Comparison of ENCODE assay signal across 19 cellular contexts in genomic region chr2:105962221-105962620, GRCh38.
A peak's percentile ranks its signal among the peaks of the same experiment; 100 is the strongest.
DNase-seq lines count a peak whose midpoint lies in the region; ATAC-seq, FAIRE-seq and TF ChIP-seq lines count a peak whose summit lies in the region.
"Had no signal": no experiment of that assay in that cellular context is flagged by ENCODE, and none has a peak within 500 bp of the region (broad histone marks: within the 10 kb centered on the region; RNA-seq: fewer than 3 reads in every experiment).

No MANE protein-coding gene starts in this region.

- H2AK5ac ChIP-seq in H1 (ENCODE audit: low read depth, low read length) (no peak overlapping the region), mesendoderm (ENCODE audit: low read length) (no peak overlapping the region)

- H3K9me3 ChIP-seq in HUES64 (ENCODE audit: insufficient read depth, low read depth, low read length) (peaks cover 4% of the 10 kb centered on the region; the same call in 1 of the 2 replicates), H1 (ENCODE audit: insufficient read depth in 2 of 2, low read depth in 1 of 2, low read length in 1 of 2) (peaks cover 0 to 7% of the 10 kb centered on the region in 2 experiments; a peak in 1 of 4 replicates)
- H3K9me3 ChIP-seq: BE2C had no signal

- no peaks in the 10 kb centered on the region; the same call in 1 of the 2 replicates for H3K23me2 ChIP-seq in H1 (ENCODE audit: low read depth, low read length)

- H3K36me3 ChIP-seq in GM23338 (ENCODE audit: insufficient read depth) (peaks cover 4% of the 10 kb centered on the region; the same call in 1 of the 2 replicates), HUES64 (ENCODE audit: insufficient read depth, low read length) (no peaks in the 10 kb centered on the region), H1 (ENCODE audit: control insufficient read depth in 2 of 4, insufficient read depth in 4 of 4, low read length in 3 of 4) (no peaks in the 10 kb centered on the region), mesendoderm (ENCODE audit: control insufficient read depth, insufficient read depth, low read length) (no peaks in the 10 kb centered on the region)
- H3K36me3 ChIP-seq: BE2C had no signal

- H3K4me3 Mint-ChIP-seq in GM23338, result no peak overlapping the region
- H3K4me3 Mint-ChIP-seq: CD4-positive, alpha-beta memory T cell; HFFc6 had no signal

- H3K36me3 Mint-ChIP-seq in GM23338 (ENCODE audit: low read depth), result peaks cover 9% of the 10 kb centered on the region; the same call in 2 of the 3 replicates
- H3K36me3 Mint-ChIP-seq: CD4-positive, alpha-beta memory T cell had no signal

- no peak overlapping the region for H3K18ac ChIP-seq in H1 (ENCODE audit: extremely low read depth, low read length)
- H3K18ac ChIP-seq in mesendoderm (ENCODE audit: low read length), result peak overlapping the region; percentile 54

- H2BK15ac ChIP-seq in H1 (ENCODE audit: low read length), result no peak overlapping the region
- no peak overlapping the region for H2BK15ac ChIP-seq in mesendoderm (replicated peaks; ENCODE audit: low read depth)

- peaks cover 17% of the 10 kb centered on the region for H3K9me3 Mint-ChIP-seq in GM23338
- H3K9me3 Mint-ChIP-seq: HFFc6 had no signal

- peak; percentile 18; the same call in 2 of the 3 replicates for ATAC-seq in GM23338

- POLR2A ChIA-PET in H1 (lab: Charles Lee; ENCODE audit: partially characterized antibody), result interaction anchor here (1.2 kb wide), 1 partner anchor 10 kb away, joined by 3 read pairs; no protein-coding TSS in a partner anchor

- H3K56ac ChIP-seq in H1 (replicated peaks; ENCODE audit: insufficient read length, low read depth, low read length) (no peak overlapping the region), mesendoderm (ENCODE audit: low read length) (no peak overlapping the region)

- H3K4me3 ChIP-seq in GM23338, result no peak overlapping the region
- H3K4me3 ChIP-seq in HUES64 (ENCODE audit: low read length), result no peak overlapping the region
- peak overlapping the region in 1 of 4 experiments; percentile 31; a peak in 1 of 8 replicates for H3K4me3 ChIP-seq in H1 (ENCODE audit: extremely low read depth in 1 of 4, insufficient read depth in 2 of 4, low read depth in 3 of 4, low read length in 4 of 4)
- H3K4me3 ChIP-seq in mesendoderm (ENCODE audit: low read length), result no peak overlapping the region

- no peak overlapping the region for H2BK20ac ChIP-seq in H1 (ENCODE audit: low read length)

- TF ChIP-seq EP300 in H1 (IDR thresholded peaks at IDR 0.05; ENCODE audit: borderline replicate concordance in 1 of 2, low read depth in 2 of 2, low read length in 2 of 2), result no peak

- no peaks in the 10 kb centered on the region; the same call in none of the 2 replicates for H3K4me1 ChIP-seq in GM23338 (ENCODE audit: insufficient read depth)
- peaks cover 12% of the 10 kb centered on the region for H3K4me1 ChIP-seq in HUES64 (ENCODE audit: insufficient read depth, low read length)
- H3K4me1 ChIP-seq in H1 (replicated peaks in 1 of 4; ENCODE audit: control insufficient read depth in 3 of 4, insufficient read depth in 4 of 4, low read length in 3 of 4), result peaks cover 6 to 18% (median 14%) of the 10 kb centered on the region in 4 experiments
- H3K4me1 ChIP-seq in mesendoderm (ENCODE audit: control insufficient read depth, low read depth, low read length), result peaks cover 2% of the 10 kb centered on the region
- H3K4me1 ChIP-seq: BE2C had no signal

- peaks cover 18% of the 10 kb centered on the region for H3K27me3 Mint-ChIP-seq in GM23338 (ENCODE audit: insufficient read depth, low read depth, poor library complexity)
- H3K27me3 Mint-ChIP-seq: CD4-positive, alpha-beta memory T cell had no signal

- H2BK12ac ChIP-seq in H1 (ENCODE audit: low read depth, low read length), result peak overlapping the region; percentile 64

- H3K27ac Mint-ChIP-seq in GM23338, result no peak overlapping the region
- H3K27ac Mint-ChIP-seq: HFFc6 had no signal

- no peak overlapping the region for H4K5ac ChIP-seq in H1 (ENCODE audit: insufficient read length, low read depth, low read length)
- no peak overlapping the region for H4K5ac ChIP-seq in mesendoderm (ENCODE audit: low read length)

- H4K20me1 ChIP-seq in GM23338 (replicated peaks; ENCODE audit: insufficient read depth) (no peaks in the 10 kb centered on the region), H1 (replicated peaks in 1 of 2; ENCODE audit: control insufficient read depth in 1 of 2, insufficient read depth in 2 of 2, low read length in 2 of 2) (no peaks in the 10 kb centered on the region)

- peaks cover 7% of the 10 kb centered on the region; the same call in 1 of the 2 replicates for H3K9me2 ChIP-seq in GM23338 (ENCODE audit: insufficient read depth)

- H3K79me2 ChIP-seq in GM23338 (replicated peaks; ENCODE audit: insufficient read depth), result no peaks in the 10 kb centered on the region
- H3K79me2 ChIP-seq in H1 (ENCODE audit: control insufficient read depth in 1 of 2, insufficient read depth in 2 of 2, low read length in 2 of 2), result no peaks in the 10 kb centered on the region
- H3K79me2 ChIP-seq in mesendoderm (ENCODE audit: control insufficient read depth, insufficient read depth, low read length), result no peaks in the 10 kb centered on the region

- no peak overlapping the region for H4K8ac ChIP-seq in H1 (ENCODE audit: extremely low read depth, insufficient read depth, low read length)
- no peak overlapping the region for H4K8ac ChIP-seq in mesendoderm (ENCODE audit: low read depth, low read length)

- DNase-seq in GM23338 (ENCODE audit: low spot score) (no peak), H1 (ENCODE audit: low read depth in 1 of 2, low spot score in 2 of 2) (no peak), mesendoderm (no peak), caudate nucleus (lab: John Stamatoyannopoulos, UW) (no peak), DMS153 (lab: John Stamatoyannopoulos, UW) (no peak), NCI-H82 (lab: John Stamatoyannopoulos, UW) (no peak)
- DNase-seq in activated CD8-positive, alpha-beta memory T cell treated with anti-CD3 and anti-CD28 coated beads, Interleukin-2, amount 50 U/mL, for 4 hours, result no peak
- DNase-seq: BE2C; CD4-positive, alpha-beta memory T cell; DMS79 treated with DMSO at 0.1 percent for 48 hours; EL; GOT3; HCEC 1CT; HFFc6 had no signal

- no peak for TF ChIP-seq CTCF in GM23338 (conservative IDR thresholded peaks at IDR 0.05; ENCODE audit: low read depth in 2 of 2)
- TF ChIP-seq CTCF in H1 (IDR thresholded peaks at IDR 0.05; ENCODE audit: control extremely low read depth in 1 of 3, insufficient read depth in 1 of 3, low read depth in 1 of 3, low read length in 3 of 3), result no peak

- H2BK120ac ChIP-seq in H1 (replicated peaks; ENCODE audit: low read depth, low read length) (no peak overlapping the region), mesendoderm (ENCODE audit: low read depth, low read length) (no peak overlapping the region)

- H3F3A ChIP-seq in GM23338 (replicated peaks; ENCODE audit: low read depth), result no peaks in the 10 kb centered on the region

- no peak for TF ChIP-seq RAD21 in H1 (IDR thresholded peaks at IDR 0.05 in 1 of 2, conservative IDR thresholded peaks at IDR 0.05 in 1 of 2; ENCODE audit: low read depth in 2 of 2, low read length in 2 of 2)

- H3K23ac ChIP-seq in H1 (ENCODE audit: insufficient read length), result no peak overlapping the region
- H3K23ac ChIP-seq in mesendoderm (ENCODE audit: low read length), result no peak overlapping the region

- 91% methylated on average over 6 of the region's 6 CpGs for WGBS in HUES64
- 83% methylated on average over 6 of the region's 6 CpGs; no CpG with 5 or more reads in 1 of the 2 experiments for WGBS in H1 (ENCODE audit: extremely low coverage in 1 of 2, insufficient coverage in 1 of 2, insufficient read length in 1 of 2, insufficient replicate concordance in 2 of 2, low coverage in 1 of 2, low lambda C conversion rate in 2 of 2, missing lambda C conversion rate in 1 of 2), 2 experiments
- no CpG with 5 or more reads among the region's 6 CpGs for WGBS in mesendoderm (ENCODE audit: extremely low coverage, insufficient coverage, low lambda C conversion rate)

- H3K14ac ChIP-seq in H1 (ENCODE audit: insufficient read length), result no peak overlapping the region

- FAIRE-seq in H1 (lab: Jason Lieb, UNC), result no peak
- FAIRE-seq: A204.1, G401.6, GM12891 had no signal

- H3K9ac ChIP-seq in HUES64 (ENCODE audit: low read depth, low read length), result no peak overlapping the region
- peak overlapping the region in 1 of 4 experiments; percentile 40; a peak in 2 of 7 replicates for H3K9ac ChIP-seq in H1 (replicated peaks in 1 of 4; ENCODE audit: extremely low read depth in 1 of 4, low read depth in 3 of 4, low read length in 3 of 4)
- H3K9ac ChIP-seq in mesendoderm (ENCODE audit: low read length), result no peak overlapping the region

- H3K27ac ChIP-seq in GM23338 (ENCODE audit: low read depth) (no peak overlapping the region), HUES64 (ENCODE audit: low read depth, low read length) (peak overlapping the region; percentile 83; the same call in 1 of the 2 replicates), H1 (ENCODE audit: low read depth, low read length) (peak overlapping the region; percentile 45; the same call in 1 of the 2 replicates), mesendoderm (ENCODE audit: low read depth, low read length) (no peak overlapping the region), caudate nucleus (ENCODE audit: low read depth, low read length) (no peak overlapping the region)
- H3K27ac ChIP-seq: C4-2B had no signal

- H3K27me3 ChIP-seq in GM23338 (ENCODE audit: insufficient read depth), result no peaks in the 10 kb centered on the region
- H3K27me3 ChIP-seq in HUES64 (ENCODE audit: insufficient read depth, low read length), result peaks cover 15% of the 10 kb centered on the region; the same call in 1 of the 2 replicates
- no peaks in the 10 kb centered on the region; a peak in 1 of 7 replicates for H3K27me3 ChIP-seq in H1 (replicated peaks in 1 of 4; ENCODE audit: control insufficient read depth in 3 of 4, extremely low read depth in 1 of 4, insufficient read depth in 3 of 4, low read length in 3 of 4)
- H3K27me3 ChIP-seq in mesendoderm (ENCODE audit: insufficient read depth, low read length, poor library complexity), result no peaks in the 10 kb centered on the region
- H3K27me3 ChIP-seq: BE2C had no signal

- H3K4me1 Mint-ChIP-seq in GM23338, result peaks cover 27% of the 10 kb centered on the region

- H3K4me2 ChIP-seq in GM23338 (no peak overlapping the region; the same call in 1 of the 2 replicates), H1 (ENCODE audit: insufficient read depth in 1 of 2, low read depth in 2 of 2, low read length in 2 of 2) (peak overlapping the region; percentile 21 to 53; a peak in 1 of 4 replicates), mesendoderm (ENCODE audit: low read length) (no peak overlapping the region)

- no peak for TF ChIP-seq POLR2A in H1 (IDR thresholded peaks at IDR 0.05; ENCODE audit: control extremely low read depth in 1 of 2, low read depth in 2 of 2, low read length in 2 of 2)

- H3K79me1 ChIP-seq in H1 (ENCODE audit: low read depth, low read length) (no peaks in the 10 kb centered on the region), mesendoderm (ENCODE audit: low read length) (no peaks in the 10 kb centered on the region)

- CTCF ChIA-PET in H1 (lab: Charles Lee; ENCODE audit: partially characterized antibody), result interaction anchor here (0.6 to 1.3 kb wide), 5 partner anchors 10 to 793 kb away, joined by 3 to 5 read pairs (median 3); no protein-coding TSS in a partner anchor

- no peak overlapping the region for H4K91ac ChIP-seq in H1 (replicated peaks; ENCODE audit: insufficient read length, low read length)

- H3K4ac ChIP-seq in H1 (replicated peaks; ENCODE audit: insufficient read length, low read depth, low read length) (no peak overlapping the region), mesendoderm (ENCODE audit: low read depth, low read length) (no peak overlapping the region)

- peak overlapping the region; percentile 90 for H2AFZ ChIP-seq in GM23338
- peak overlapping the region; percentile 92; the same call in 1 of the 2 replicates for H2AFZ ChIP-seq in H1 (ENCODE audit: low read length)

- H2BK5ac ChIP-seq in H1 (ENCODE audit: low read depth, low read length) (0 out of 2 replicates have a peak overlapping the region, but pooled peaks have one; percentile 1), mesendoderm (ENCODE audit: low read length) (no peak overlapping the region)

Comparison
In these comparisons a context has a peak if more than half of its experiments do, and no peak if none do; other contexts are left out.
1. H3K27ac ChIP-seq: peak in HUES64 (single experiment) and H1 (single experiment); none in GM23338 (single experiment), mesendoderm (single experiment) and caudate nucleus (single experiment).
2. H3K4me2 ChIP-seq: peak in H1 (2 of 2); none in GM23338 (single experiment) and mesendoderm (single experiment).